Comparison of ENCODE assay signal across 26 cellular contexts in genomic region chr11:84865791-84866535, GRCh38.
A peak's percentile ranks its signal among the peaks of the same experiment; 100 is the strongest.
DNase-seq lines count a peak whose midpoint lies in the region; ATAC-seq and TF ChIP-seq lines count a peak whose summit lies in the region.
"Had no signal": no experiment of that assay in that cellular context is flagged by ENCODE, and none has a peak within 500 bp of the region (broad histone marks: within the 10 kb centered on the region; RNA-seq: fewer than 3 reads in every experiment).

No MANE protein-coding gene starts in this region.

- WGBS in prostate gland, result 86% methylated on average over 1 of the region's 1 CpG

- no peaks in the 10 kb centered on the region for H3K36me3 ChIP-seq in prostate gland
- H3K36me3 ChIP-seq: esophagus muscularis mucosa, lower lobe of right lung, SJSA1, stomach, WERI-Rb-1 had no signal

- intact Hi-C loops in prostate gland (cut with DNase I), result no loop called here

- no peaks in the 10 kb centered on the region for H3K27me3 Mint-ChIP-seq in activated T-cell treated with anti-CD3 and anti-CD28 coated beads, Interleukin-2, amount 50 U/mL, for 24 hours
- H3K27me3 Mint-ChIP-seq: central memory CD8-positive, alpha-beta T cell; type B pancreatic cell had no signal

- TF ChIP-seq POLR2A in prostate gland (IDR thresholded peaks at IDR 0.05) (no peak), GM18505 (IDR thresholded peaks at IDR 0.05; ENCODE audit: borderline replicate concordance, extremely low read depth, insufficient read depth, insufficient read length) (no peak)

- no peak overlapping the region for H3K27ac Mint-ChIP-seq in activated T-cell treated with anti-CD3 and anti-CD28 coated beads, Interleukin-2, amount 50 U/mL, for 24 hours
- H3K27ac Mint-ChIP-seq: B cell, type B pancreatic cell had no signal

- in situ Hi-C loops in Caki2 (cut with HindIII; ENCODE audit: low pct_unique_long_range_greater_than_20kb, low sequenced_read_pairs), result no loop called here

- no peak for ATAC-seq in GM18505 (IDR thresholded peaks at IDR 0.05; ENCODE audit: unreplicated experiment)
- ATAC-seq: lower lobe of right lung had no signal

- H3K4me1 ChIP-seq in prostate gland (replicated peaks), result no peaks in the 10 kb centered on the region
- H3K4me1 ChIP-seq: Caco-2, lower lobe of right lung, parathyroid adenoma, stomach had no signal

- no peaks in the 10 kb centered on the region for H3K36me3 Mint-ChIP-seq in activated T-cell treated with anti-CD3 and anti-CD28 coated beads, Interleukin-2, amount 50 U/mL, for 24 hours (ENCODE audit: low read depth)
- H3K36me3 Mint-ChIP-seq: type B pancreatic cell had no signal

- no peak overlapping the region for H3K4me3 ChIP-seq in choroid plexus epithelial cell (ENCODE audit: low read depth, low read length)
- no peak overlapping the region for H3K4me3 ChIP-seq in prostate gland
- H3K4me3 ChIP-seq: esophagus muscularis mucosa, lower lobe of right lung, SJSA1, stomach had no signal

- no peaks in the 10 kb centered on the region for H3K9me3 ChIP-seq in prostate gland
- H3K9me3 ChIP-seq: Caco-2, esophagus muscularis mucosa, lower lobe of right lung, SJSA1, stomach had no signal

- no peaks in the 10 kb centered on the region for H3K4me1 Mint-ChIP-seq in activated T-cell treated with anti-CD3 and anti-CD28 coated beads, Interleukin-2, amount 50 U/mL, for 24 hours (ENCODE audit: low read depth)
- H3K4me1 Mint-ChIP-seq: B cell; central memory CD8-positive, alpha-beta T cell had no signal

- no peak overlapping the region for H3K4me3 Mint-ChIP-seq in activated T-cell treated with anti-CD3 and anti-CD28 coated beads, Interleukin-2, amount 50 U/mL, for 24 hours
- H3K4me3 Mint-ChIP-seq: B cell; central memory CD8-positive, alpha-beta T cell; type B pancreatic cell had no signal

- TF ChIP-seq CTCF in choroid plexus epithelial cell (conservative IDR thresholded peaks at IDR 0.05; ENCODE audit: low read depth, low read length), result no peak
- TF ChIP-seq CTCF in prostate gland (IDR thresholded peaks at IDR 0.05), result no peak

- peak; percentile 3 for DNase-seq in Caki2 (ENCODE audit: low read depth)
- peak; percentile 25 for DNase-seq in LHCN-M2 (ENCODE audit: low read depth)
- peak; percentile 44 for DNase-seq in choroid plexus epithelial cell (ENCODE audit: low read depth)
- DNase-seq in myocyte (ENCODE audit: low read depth), result peak; percentile 52
- no peak for DNase-seq in activated T-cell treated with anti-CD3 and anti-CD28 coated beads, Interleukin-2, amount 50 U/mL, for 24 hours
- DNase-seq in NCI-H2196 treated with DMSO at 0.1 percent for 48 hours (lab: John Stamatoyannopoulos, UW; ENCODE audit: unreplicated experiment), result no peak
- no peak for DNase-seq in prostate gland (ENCODE audit: low spot score)
- DNase-seq: activated CD4-positive, alpha-beta T cell treated with anti-CD3 and anti-CD28 coated beads, Interleukin-2, amount 50 U/mL, for 48 hours; activated T-cell treated with anti-CD3 and anti-CD28 coated beads for 4 hours; amygdala; Caco-2; lower lobe of right lung; NCI-H1048; NCI-H524 treated with DMSO at 0.1 percent for 48 hours; stimulated activated CD4-positive, alpha-beta T cell treated with anti-CD3 and anti-CD28 coated beads, Interleukin-4, amount 100 ng/mL, for 1 hour; stomach; T-helper 2 cell; WERI-Rb-1 had no signal

- H3K27me3 ChIP-seq in prostate gland (replicated peaks; ENCODE audit: insufficient read depth), result no peaks in the 10 kb centered on the region
- H3K27me3 ChIP-seq: esophagus muscularis mucosa, SJSA1, stomach had no signal

- no peak overlapping the region for H3K27ac ChIP-seq in prostate gland
- H3K27ac ChIP-seq: esophagus muscularis mucosa, KMS-11, lower lobe of right lung, parathyroid adenoma, SJSA1, stomach, WERI-Rb-1 had no signal

- H3K9me3 Mint-ChIP-seq in activated T-cell treated with anti-CD3 and anti-CD28 coated beads, Interleukin-2, amount 50 U/mL, for 24 hours, result peaks cover 23% of the 10 kb centered on the region
- H3K9me3 Mint-ChIP-seq: type B pancreatic cell had no signal

Comparison
In these comparisons a context has a peak if more than half of its experiments do, and no peak if none do; other contexts are left out.
1. DNase-seq: peak in Caki2 (single experiment), LHCN-M2 (single experiment), choroid plexus epithelial cell (single experiment) and myocyte (single experiment); none in activated T-cell treated with anti-CD3 and anti-CD28 coated beads, Interleukin-2, amount 50 U/mL, for 24 hours (single experiment), NCI-H2196 treated with DMSO at 0.1 percent for 48 hours (single experiment) and prostate gland (single experiment).